Comparison of ENCODE assay signal across 8 cellular contexts in the genomic region with DNA sequence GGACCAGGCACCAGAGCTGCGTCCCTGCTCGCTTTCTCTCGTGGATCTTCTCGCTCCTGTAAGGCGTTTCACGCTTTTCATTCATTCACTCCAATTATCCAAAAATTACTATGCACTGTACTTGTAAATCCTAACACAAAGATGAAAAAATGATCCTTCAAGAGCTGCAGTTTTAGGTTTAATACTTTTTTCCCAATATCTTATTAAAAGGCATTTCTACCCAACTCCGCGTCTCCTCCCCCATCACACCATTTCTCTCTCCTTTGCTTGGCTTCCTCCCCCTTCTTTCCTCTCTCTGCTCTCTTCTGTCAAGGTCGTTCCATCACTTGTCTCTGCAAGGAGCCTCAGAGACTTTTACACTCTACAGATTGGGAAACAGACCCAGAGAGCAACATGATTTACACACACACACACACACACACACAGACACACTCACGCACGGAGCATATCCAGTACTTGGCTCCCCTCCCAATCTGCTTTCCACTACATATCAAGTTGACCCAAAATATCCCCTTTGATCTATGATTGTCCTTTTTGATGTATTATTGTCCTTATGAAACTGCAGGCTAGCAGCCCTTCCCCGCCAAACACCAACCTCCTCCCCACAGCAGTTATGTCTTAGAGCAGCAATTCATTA. TPM values are rescaled to one million over a fixed set of nuclear protein-coding genes. Genes with fewer than 3 reads are reported as not detected.
DNase-seq lines count a peak whose midpoint lies in the region; ATAC-seq and TF ChIP-seq lines count a peak whose summit lies in the region.

No MANE protein-coding gene starts in this region.

- H3K4me3 ChIP-seq in fibroblast of villous mesenchyme (ENCODE audit: low read depth, low read length), result peak overlapping the region; percentile 69
- peak overlapping the region; percentile 76 for H3K4me3 ChIP-seq in rectal smooth muscle tissue (ENCODE audit: low read length)

- H3K27me3 ChIP-seq in rectal smooth muscle tissue (ENCODE audit: control insufficient read depth, insufficient read depth, low read length), result no peaks in the 10 kb centered on the region

- peak; percentile 25 for DNase-seq in fibroblast of villous mesenchyme (ENCODE audit: low read depth)
- no peak for DNase-seq in central memory CD4-positive, alpha-beta T cell
- DNase-seq in H4 (ENCODE audit: low spot score), result no peak
- DNase-seq in activated CD4-positive, alpha-beta T cell treated with anti-CD3 and anti-CD28 coated beads for 1 hour, result no peak

- ATAC-seq in GM19395 (IDR thresholded peaks at IDR 0.05; ENCODE audit: unreplicated experiment) (peak; percentile 3), SK-N-SH treated with all-trans-retinoic acid at 6 μM for 48 hours (peak; percentile 18; the same call in 2 of the 3 replicates), HG03378 (IDR thresholded peaks at IDR 0.05; ENCODE audit: unreplicated experiment) (no peak)

- H3K4me1 ChIP-seq in rectal smooth muscle tissue (ENCODE audit: control insufficient read depth, insufficient read depth, low read length), result peaks cover 5% of the 10 kb centered on the region

- H3K36me3 ChIP-seq in rectal smooth muscle tissue (ENCODE audit: control insufficient read depth, insufficient read depth, low read length), result no peaks in the 10 kb centered on the region

- TF ChIP-seq CTCF in fibroblast of villous mesenchyme (IDR thresholded peaks at IDR 0.05; ENCODE audit: insufficient read depth, low read depth, low read length), result no peak

- no peak overlapping the region for H3K9ac ChIP-seq in rectal smooth muscle tissue (ENCODE audit: low read length)

- H3K27ac ChIP-seq in rectal smooth muscle tissue (ENCODE audit: low read depth, low read length), result no peak overlapping the region

TF ChIP-seq in SK-N-SH treated with all-trans-retinoic acid at 6 μM for 48 hours, 23 proteins besides CTCF, POLR2A, EP300 and RAD21:
- TF ChIP-seq OSR1 (CRISPR knock-in tag; IDR thresholded peaks at IDR 0.05), result no peak
- no peak for TF ChIP-seq BACH2 (CRISPR knock-in tag; IDR thresholded peaks at IDR 0.05; ENCODE audit: borderline replicate concordance)
- TF ChIP-seq, protein P1, sequence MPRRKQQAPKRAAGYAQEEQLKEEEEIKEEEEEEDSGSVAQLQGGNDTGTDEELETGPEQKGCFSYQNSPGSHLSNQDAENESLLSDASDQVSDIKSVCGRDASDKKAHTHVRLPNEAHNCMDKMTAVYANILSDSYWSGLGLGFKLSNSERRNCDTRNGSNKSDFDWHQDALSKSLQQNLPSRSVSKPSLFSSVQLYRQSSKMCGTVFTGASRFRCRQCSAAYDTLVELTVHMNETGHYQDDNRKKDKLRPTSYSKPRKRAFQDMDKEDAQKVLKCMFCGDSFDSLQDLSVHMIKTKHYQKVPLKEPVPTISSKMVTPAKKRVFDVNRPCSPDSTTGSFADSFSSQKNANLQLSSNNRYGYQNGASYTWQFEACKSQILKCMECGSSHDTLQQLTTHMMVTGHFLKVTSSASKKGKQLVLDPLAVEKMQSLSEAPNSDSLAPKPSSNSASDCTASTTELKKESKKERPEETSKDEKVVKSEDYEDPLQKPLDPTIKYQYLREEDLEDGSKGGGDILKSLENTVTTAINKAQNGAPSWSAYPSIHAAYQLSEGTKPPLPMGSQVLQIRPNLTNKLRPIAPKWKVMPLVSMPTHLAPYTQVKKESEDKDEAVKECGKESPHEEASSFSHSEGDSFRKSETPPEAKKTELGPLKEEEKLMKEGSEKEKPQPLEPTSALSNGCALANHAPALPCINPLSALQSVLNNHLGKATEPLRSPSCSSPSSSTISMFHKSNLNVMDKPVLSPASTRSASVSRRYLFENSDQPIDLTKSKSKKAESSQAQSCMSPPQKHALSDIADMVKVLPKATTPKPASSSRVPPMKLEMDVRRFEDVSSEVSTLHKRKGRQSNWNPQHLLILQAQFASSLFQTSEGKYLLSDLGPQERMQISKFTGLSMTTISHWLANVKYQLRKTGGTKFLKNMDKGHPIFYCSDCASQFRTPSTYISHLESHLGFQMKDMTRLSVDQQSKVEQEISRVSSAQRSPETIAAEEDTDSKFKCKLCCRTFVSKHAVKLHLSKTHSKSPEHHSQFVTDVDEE (CRISPR knock-in tag; IDR thresholded peaks at IDR 0.05), result no peak
- no peak for TF ChIP-seq ARNTL (CRISPR knock-in tag; IDR thresholded peaks at IDR 0.05; ENCODE audit: borderline replicate concordance, low read depth)
- no peak for TF ChIP-seq ZNF565 (CRISPR knock-in tag; conservative IDR thresholded peaks at IDR 0.05; ENCODE audit: low read depth)
TF ChIP-seq in SK-N-SH treated with all-trans-retinoic acid at 6 μM for 48 hours: peak in this region for 0.

RNA-seq across cellular contexts. Expression of gene CLDN1, which starts 0.5 kb away (rescaled TPM):
- 3.5 and 14.2 TPM in 2 replicates for total RNA-seq in fibroblast of villous mesenchyme
- 0.12 and 0.14 TPM in 2 replicates for total RNA-seq in H4 (2014; rRNA removed; shearing (Covaris generic))
